Comparison of ENCODE assay signal across 17 cellular contexts in genomic region chr11:33574366-33574765, GRCh38.
"Had no signal": no experiment of that assay in that cellular context is flagged by ENCODE, and none has a peak within 500 bp of the region (broad histone marks: within the 10 kb centered on the region; RNA-seq: fewer than 3 reads in every experiment).

No MANE protein-coding gene starts in this region.

- DNase-seq: effector memory CD4-positive, alpha-beta T cell; foreskin keratinocyte; immature natural killer cell; left cardiac atrium; left ventricle myocardium inferior; lower lobe of right lung; natural killer cell; ovary; right cardiac atrium; small intestine; stimulated activated CD4-positive, alpha-beta T cell treated with anti-CD3 and anti-CD28 coated beads, Interleukin-12 subunit alpha, Interleukin-12 subunit beta, amount 100 ng/mL, for 4 hours; stimulated activated naive CD4-positive, alpha-beta T cell treated with Interleukin-2 at 50 U/mL for 16 hours; trophoblast cell; uterus had no signal

- H3K4me1 ChIP-seq: foreskin keratinocyte, left ventricle myocardium inferior, lower lobe of right lung, uterus had no signal

- ATAC-seq: esophagus mucosa, foreskin keratinocyte, left cardiac atrium, lower lobe of right lung, natural killer cell, right cardiac atrium had no signal

- H3K9me3 ChIP-seq: ovary, uterus had no signal

- FAIRE-seq: endometrium, keratinocyte, small intestine had no signal

- H3K36me3 ChIP-seq: left ventricle myocardium inferior, lower lobe of right lung, ovary, uterus had no signal

- H3K27ac ChIP-seq: foreskin keratinocyte, left ventricle myocardium inferior, lower lobe of right lung, ovary, uterus had no signal

- H3K4me3 ChIP-seq: left ventricle myocardium inferior, lower lobe of right lung, ovary, uterus had no signal
